Comparison of ENCODE assay signal across 9 cellular contexts in the genomic region with DNA sequence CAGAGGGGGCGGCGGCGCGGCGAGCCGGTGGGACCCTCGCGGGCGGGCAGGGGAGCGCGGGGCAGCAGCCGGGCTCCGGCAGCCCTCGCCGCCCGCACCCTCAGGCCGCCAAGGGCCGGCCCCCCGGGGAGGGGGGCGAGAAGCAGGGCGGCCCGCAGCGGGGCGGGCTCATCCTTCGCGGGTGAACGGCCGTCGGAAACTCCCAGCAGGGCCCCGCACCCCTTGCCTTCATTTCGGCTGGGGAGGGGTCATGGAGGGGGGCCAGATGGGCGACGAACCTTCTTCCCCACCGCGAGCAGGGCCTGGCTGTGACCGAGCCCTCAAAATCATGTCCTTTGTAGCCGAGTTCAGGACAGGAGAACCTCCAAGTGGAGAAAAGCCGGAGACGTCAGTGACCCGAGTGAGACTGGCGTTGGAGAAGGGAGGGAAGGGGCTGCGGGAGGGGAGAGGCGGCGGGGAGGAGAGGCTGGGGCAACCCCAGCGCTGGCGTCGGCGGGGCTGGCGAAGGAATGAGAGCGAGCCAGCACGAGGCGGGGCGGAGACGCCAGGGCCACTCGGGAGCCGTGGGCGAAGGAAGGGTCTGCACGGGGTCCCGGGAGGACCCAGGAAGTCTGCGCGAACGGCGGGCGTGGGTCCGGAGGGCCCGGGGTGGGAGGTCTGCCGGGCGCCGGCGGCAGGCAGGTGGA. TPM values are rescaled to one million over a fixed set of nuclear protein-coding genes. Genes with fewer than 3 reads are reported as not detected.
A peak's percentile ranks its signal among the peaks of the same experiment; 100 is the strongest.
DNase-seq lines count a peak whose midpoint lies in the region; ATAC-seq and TF ChIP-seq lines count a peak whose summit lies in the region.
"Had no signal": no experiment of that assay in that cellular context is flagged by ENCODE, and none has a peak within 500 bp of the region (broad histone marks: within the 10 kb centered on the region; RNA-seq: fewer than 3 reads in every experiment).

No MANE protein-coding gene starts in this region.

- DNase-seq in ELR (ENCODE audit: low read depth), result peak; percentile 40
- no peak for DNase-seq in astrocyte of the cerebellum (ENCODE audit: low read depth)
- DNase-seq in left lung, result no peak
- no peak for DNase-seq in substantia nigra (lab: John Stamatoyannopoulos, UW)

- H3K36me3 Mint-ChIP-seq in IgD-negative memory B cell, result no peaks in the 10 kb centered on the region

- peaks cover 84 to 100% of the 10 kb centered on the region in 2 donors for H3K27me3 ChIP-seq in left lung

- H3K4me1 ChIP-seq in left lung (peaks cover 19 to 70% of the 10 kb centered on the region in 2 donors), urinary bladder (ENCODE audit: insufficient read depth) (peaks cover 2% of the 10 kb centered on the region)

- H3K9me3 ChIP-seq in left lung, result no peaks in the 10 kb centered on the region

- H3K9me3 Mint-ChIP-seq in IgD-negative memory B cell, result peaks cover 0 to 9% (median 0%) of the 10 kb centered on the region in 3 donors

- H3K36me3 ChIP-seq in left lung (no peaks in the 10 kb centered on the region), urinary bladder (ENCODE audit: insufficient read depth) (no peaks in the 10 kb centered on the region)

- peaks cover 54% of the 10 kb centered on the region for H3K27me3 Mint-ChIP-seq in IgD-negative memory B cell

- H3K27ac ChIP-seq in left lung (no peak overlapping the region), urinary bladder (ENCODE audit: low read depth) (peak overlapping the region; percentile 43), substantia nigra (ENCODE audit: low read depth, low read length, poor library complexity, severe bottlenecking) (no peak overlapping the region)

- H3K4me3 ChIP-seq in astrocyte of the cerebellum (ENCODE audit: low read depth, low read length) (peak overlapping the region; percentile 54), left lung (peak overlapping the region; percentile 31 to 59), urinary bladder (ENCODE audit: low read depth, low read length) (peak overlapping the region; percentile 74)

- in situ Hi-C loops in astrocyte of the cerebellum (cut with HindIII; ENCODE audit: low sequenced_read_pairs), result loop anchor here (5.0 to 10.0 kb wide), 2 partner anchors 586 to 1028 kb away; no protein-coding TSS in a partner anchor

- H3K27ac Mint-ChIP-seq in IgD-negative memory B cell, result peak overlapping the region; percentile 80 to 93 (median 88)

- WGBS in urinary bladder, result 2% methylated on average over 70 of the region's 70 CpGs

- intact Hi-C loops in left lung (cut with DNase I), result loop anchor here in 1 of 2 donors (5.0 to 10.0 kb wide), 5 partner anchors 76 to 836 kb away; no protein-coding TSS in a partner anchor

- peaks cover 28 to 33% (median 32%) of the 10 kb centered on the region in 3 donors for H3K4me1 Mint-ChIP-seq in IgD-negative memory B cell

- TF ChIP-seq CTCF in astrocyte of the cerebellum (IDR thresholded peaks at IDR 0.05; ENCODE audit: low read depth, low read length, missing control alignments) (no peak), left lung (IDR thresholded peaks at IDR 0.05) (no peak)

- ATAC-seq in left lung (no peak), HG02571 (IDR thresholded peaks at IDR 0.05; ENCODE audit: unreplicated experiment) (no peak), HG02678 (IDR thresholded peaks at IDR 0.05; ENCODE audit: unreplicated experiment) (no peak)

- peak overlapping the region; percentile 75 to 91 (median 84) for H3K4me3 Mint-ChIP-seq in IgD-negative memory B cell

RNA-seq across cellular contexts. Expression of gene FOXC1, which starts 0.6 kb away (rescaled TPM):
- polyA plus RNA-seq in IgD-negative memory B cell, result not detected
- 1 to 10 TPM; 1.8 to 3.4 TPM for total RNA-seq in left lung
- total RNA-seq in urinary bladder, result 7.3 TPM
- 4.2 TPM for polyA plus RNA-seq in urinary bladder
- total RNA-seq: T-helper 1 cell treated with Interleukin-12 subunit alpha and Interleukin-12 subunit beta and Interleukin-4 antibody, amounts not matched to agents 30 ng/mL and 1 ng/mL, for 36 hours had no signal
